30 cellular contexts compared by ENCODE assay signal in the genomic region with DNA sequence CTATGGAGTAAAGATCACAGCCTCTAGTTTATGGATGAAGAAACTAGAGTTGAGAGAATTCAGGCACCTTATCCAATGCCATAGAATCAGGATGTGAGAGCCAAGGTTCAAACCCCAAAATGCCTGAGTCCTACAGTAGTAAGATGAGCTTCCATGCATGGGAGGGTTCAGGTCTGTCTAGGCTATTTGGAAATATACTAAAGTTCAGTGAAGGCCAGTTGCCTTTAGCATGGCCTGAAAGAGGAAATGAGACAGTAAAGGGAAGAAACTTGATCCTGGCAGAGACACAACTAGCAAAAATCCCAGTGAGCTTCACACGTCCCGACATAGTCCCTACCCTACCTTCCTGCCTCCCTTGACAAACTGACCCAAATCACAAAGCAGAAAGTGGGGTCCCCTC.
"Had no signal": no experiment of that assay in that cellular context is flagged by ENCODE, and none has a peak within 500 bp of the region (broad histone marks: within the 10 kb centered on the region; RNA-seq: fewer than 3 reads in every experiment).

No MANE protein-coding gene starts in this region.

- H3K4me3 ChIP-seq: adrenal gland, body of pancreas, breast epithelium had no signal

- DNase-seq: activated CD4-positive, alpha-beta memory T cell treated with anti-CD3 and anti-CD28 coated beads, Interleukin-2, amount 10 ng/mL, durations not matched to agents 7 days and 5 days; activated CD4-positive, alpha-beta T cell treated with anti-CD3 and anti-CD28 coated beads for 1 hour; activated CD4-positive, alpha-beta T cell treated with anti-CD3 and anti-CD28 coated beads for 36 hours; activated CD4-positive, alpha-beta T cell treated with anti-CD3 and anti-CD28 coated beads for 48 hours; activated CD4-positive, alpha-beta T cell treated with anti-CD3 and anti-CD28 coated beads, Interleukin-2, amount 10 ng/mL, durations not matched to agents 7 days and 5 days; activated CD4-positive, alpha-beta T cell treated with anti-CD3 and anti-CD28 coated beads, Interleukin-2, amount 50 U/mL, for 48 hours; activated CD4-positive, CD25-positive, alpha-beta regulatory T cell; activated CD8-positive, alpha-beta memory T cell treated with anti-CD3 and anti-CD28 coated beads for 24 hours; activated CD8-positive, alpha-beta memory T cell treated with anti-CD3 and anti-CD28 coated beads, Interleukin-2, amount 10 ng/mL, durations not matched to agents 7 days and 5 days; activated CD8-positive, alpha-beta memory T cell treated with anti-CD3 and anti-CD28 coated beads, Interleukin-2, amount 50 U/mL, for 48 hours; activated CD8-positive, alpha-beta T cell treated with anti-CD3 and anti-CD28 coated beads, Interleukin-2, amount 10 ng/mL, durations not matched to agents 7 days and 5 days; activated effector memory CD4-positive, alpha-beta T cell treated with Interleukin-2 at 50 U/mL for 16 hours; activated gamma-delta T cell; activated naive CD4-positive, alpha-beta T cell treated with anti-CD3 and anti-CD28 coated beads, Interleukin-2, amount 10 ng/mL, durations not matched to agents 7 days and 5 days; activated naive CD4-positive, alpha-beta T cell treated with Interleukin-2 at 50 U/mL for 16 hours; activated naive CD8-positive, alpha-beta T cell treated with anti-CD3 and anti-CD28 coated beads for 36 hours; activated T-cell treated with anti-CD3 and anti-CD28 coated beads, Interleukin-2, amount 50 U/mL, for 24 hours; activated T-cell treated with anti-CD3 and anti-CD28 coated beads, Interleukin-2, amount 50 U/mL, for 48 hours; adrenal gland; amniotic stem cell; aorta; body of pancreas; brain microvascular endothelial cell; central memory CD4-positive, alpha-beta T cell; T-helper 1 cell; T-helper 2 cell; T-helper 9 cell; WERI-Rb-1 had no signal

- H3K27me3 ChIP-seq: adrenal gland, body of pancreas, brain microvascular endothelial cell, breast epithelium had no signal

- H3K27ac ChIP-seq: adrenal gland, body of pancreas, brain microvascular endothelial cell, breast epithelium, WERI-Rb-1 had no signal

- FAIRE-seq: astrocyte had no signal

- H3K36me3 ChIP-seq: adrenal gland, brain microvascular endothelial cell, breast epithelium, WERI-Rb-1 had no signal

- H3K9me3 ChIP-seq: adrenal gland, body of pancreas, breast epithelium had no signal

- H3K4me1 ChIP-seq: adrenal gland, body of pancreas, breast epithelium had no signal
